In genomic region chr9:133654736-133655657, GRCh38 we compare ENCODE assay signal across 18 cellular contexts. TPM values are rescaled to one million over a fixed set of nuclear protein-coding genes. Genes with fewer than 3 reads are reported as not detected.
DNase-seq lines count a peak whose midpoint lies in the region; ATAC-seq lines count a peak whose summit lies in the region.
"Had no signal": no experiment of that assay in that cellular context is flagged by ENCODE, and none has a peak within 500 bp of the region (broad histone marks: within the 10 kb centered on the region; RNA-seq: fewer than 3 reads in every experiment).

No MANE protein-coding gene starts in this region.

- DNase-seq in NCI-H1105 treated with DMSO at 0.1 percent for 48 hours (lab: John Stamatoyannopoulos, UW), result peak; percentile 6
- DNase-seq in NCI-H1105 (lab: John Stamatoyannopoulos, UW), result no peak
- DNase-seq in COLO668 (lab: John Stamatoyannopoulos, UW; ENCODE audit: unreplicated experiment), result peak; percentile 9
- DNase-seq in NCI-H69 (lab: John Stamatoyannopoulos, UW), result peak; percentile 41
- DNase-seq in cerebellum (ENCODE audit: low spot score), result peak; percentile 75
- no peak for DNase-seq in DMS53 (lab: John Stamatoyannopoulos, UW)
- DNase-seq: ACHN; CD4-positive, alpha-beta memory T cell; KBM-7; NCI-H1694; NCI-H446 treated with DMSO at 0.1 percent for 48 hours; NCI-H526 treated with DMSO at 0.1 percent for 48 hours; SHP77 treated with DMSO at 0.1 percent for 48 hours; SW 1271; T-helper 2 cell had no signal

- ATAC-seq in HG02870 (IDR thresholded peaks at IDR 0.05; ENCODE audit: unreplicated experiment) (no peak), GM19455 (IDR thresholded peaks at IDR 0.05; ENCODE audit: unreplicated experiment) (no peak)

RNA-seq across cellular contexts. Expression of gene DBH, which starts 18.8 kb away (rescaled TPM):
- total RNA-seq in cerebellum, result 0.91 TPM
- total RNA-seq: HT-29 had no signal

RNA-seq across cellular contexts. Expression of gene FAM163B, which starts 45.8 kb away (rescaled TPM):
- 2.7 TPM for total RNA-seq in cerebellum
- total RNA-seq: CD4-positive, alpha-beta memory T cell; HT-29 had no signal

Comparison
In these comparisons a context has a peak if more than half of its experiments do, and no peak if none do; other contexts are left out.
1. DNase-seq: peak in NCI-H1105 treated with DMSO at 0.1 percent for 48 hours (single experiment), COLO668 (single experiment), NCI-H69 (single experiment) and cerebellum (single experiment); none in NCI-H1105 (single experiment) and DMS53 (single experiment).